Comparison of ENCODE assay signal across 24 cellular contexts in the genomic region with DNA sequence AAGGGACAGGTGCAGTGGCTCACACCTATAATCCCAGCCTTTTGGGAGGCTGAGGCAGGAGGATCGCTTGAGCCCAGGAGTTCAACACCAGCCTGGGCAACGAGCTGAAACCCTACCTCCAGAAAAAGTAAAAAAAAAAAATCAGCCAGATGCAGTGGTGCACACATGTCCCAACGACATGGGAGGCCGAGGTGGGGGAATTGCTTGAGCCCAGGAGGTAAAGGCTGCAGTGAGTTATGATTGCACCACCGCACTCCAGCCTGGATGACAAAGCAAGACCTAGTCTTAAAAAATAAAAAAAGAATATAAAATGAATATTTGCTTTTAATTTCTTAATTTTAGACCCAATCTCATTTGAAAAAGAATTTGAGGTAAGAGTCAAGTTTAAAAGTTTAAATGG.
"Had no signal": no experiment of that assay in that cellular context is flagged by ENCODE, and none has a peak within 500 bp of the region (broad histone marks: within the 10 kb centered on the region; RNA-seq: fewer than 3 reads in every experiment).

No MANE protein-coding gene starts in this region.

- H3K9me3 ChIP-seq: upper lobe of left lung had no signal

- H3K36me3 Mint-ChIP-seq: activated naive CD8-positive, alpha-beta T cell; stimulated activated effector memory CD8-positive, alpha-beta T cell treated with anti-CD3 and anti-CD28 coated beads, Interleukin-12 subunit alpha, Interleukin-12 subunit beta, amount 100 ng/mL, for 72 hours had no signal

- H3K36me3 ChIP-seq: upper lobe of left lung had no signal

- H3K27me3 ChIP-seq: hepatocyte, upper lobe of left lung had no signal

- H3K27ac Mint-ChIP-seq: activated CD4-positive, alpha-beta T cell treated with anti-CD3 and anti-CD28 coated beads for 36 hours; activated naive CD8-positive, alpha-beta T cell; activated T-helper 2 cell treated with anti-CD3 and anti-CD28 coated beads, Interferon-gamma antibody, Interleukin-2, Interleukin-4, amounts not matched to agents 10 μg/mL and 5 μg/mL and 100 μg/mL, durations not matched to agents 14 hours and 24 hours and 36 hours; immature natural killer cell; naive B cell; progenitor cell of endocrine pancreas; stimulated activated effector memory CD8-positive, alpha-beta T cell treated with anti-CD3 and anti-CD28 coated beads, Interleukin-12 subunit alpha, Interleukin-12 subunit beta, amount 100 ng/mL, for 72 hours; stimulated activated naive CD8-positive, alpha-beta T cell treated with anti-CD3 and anti-CD28 coated beads, Interleukin-15, amount 100 ng/mL, for 72 hours; T-helper 1 cell treated with Interleukin-12 subunit alpha and Interleukin-12 subunit beta and Interleukin-4 antibody, amounts not matched to agents 30 μg/mL and 1 μg/mL, for 36 hours; WTC11 had no signal

- H3K27me3 Mint-ChIP-seq: progenitor cell of endocrine pancreas; stimulated activated naive CD8-positive, alpha-beta T cell treated with anti-CD3 and anti-CD28 coated beads, Interleukin-15, amount 100 ng/mL, for 72 hours had no signal

- H3K4me1 Mint-ChIP-seq: activated CD4-positive, alpha-beta T cell treated with anti-CD3 and anti-CD28 coated beads for 36 hours; immature natural killer cell; naive B cell; stimulated activated effector memory CD8-positive, alpha-beta T cell treated with anti-CD3 and anti-CD28 coated beads, Interleukin-12 subunit alpha, Interleukin-12 subunit beta, amount 100 ng/mL, for 72 hours; stimulated activated naive CD8-positive, alpha-beta T cell treated with anti-CD3 and anti-CD28 coated beads, Interleukin-15, amount 100 ng/mL, for 72 hours had no signal

- H3K4me1 ChIP-seq: upper lobe of left lung had no signal

- DNase-seq: activated CD4-positive, alpha-beta T cell treated with anti-CD3 and anti-CD28 coated beads for 36 hours; activated CD4-positive, alpha-beta T cell treated with anti-CD3 and anti-CD28 coated beads, Interleukin-2, amount 50 U/mL, for 4 hours; activated CD8-positive, alpha-beta memory T cell treated with anti-CD3 and anti-CD28 coated beads, Interleukin-2, amount 50 U/mL, for 48 hours; activated naive CD4-positive, alpha-beta T cell; activated T-cell treated with anti-CD3 and anti-CD28 coated beads, Interleukin-2, amount 50 U/mL, for 4 hours; amniotic stem cell; cerebellar nuclear complex; cortex of kidney; immature natural killer cell; mesendoderm; naive B cell; stimulated activated CD4-positive, alpha-beta T cell treated with anti-CD3 and anti-CD28 coated beads, Interleukin-2, amount 100 ng/mL, for 24 hours; stimulated activated naive CD8-positive, alpha-beta T cell treated with anti-CD3 and anti-CD28 coated beads, Interleukin-15, amount 100 ng/mL, for 72 hours; T1000 had no signal

- H3K4me3 ChIP-seq: hepatocyte, skin epidermis, upper lobe of left lung had no signal

- ATAC-seq: activated CD4-positive, alpha-beta T cell treated with anti-CD3 and anti-CD28 coated beads for 36 hours; activated T-cell treated with anti-CD3 and anti-CD28 coated beads, Interleukin-2, amount 50 U/mL, for 4 hours; stimulated activated effector memory CD8-positive, alpha-beta T cell treated with anti-CD3 and anti-CD28 coated beads, Interleukin-12 subunit alpha, Interleukin-12 subunit beta, amount 100 ng/mL, for 72 hours; stimulated activated naive CD8-positive, alpha-beta T cell treated with anti-CD3 and anti-CD28 coated beads, Interleukin-15, amount 100 ng/mL, for 72 hours; WTC11 had no signal

- H3K4me3 Mint-ChIP-seq: activated CD4-positive, alpha-beta T cell treated with anti-CD3 and anti-CD28 coated beads for 36 hours; activated naive CD8-positive, alpha-beta T cell; activated T-cell treated with anti-CD3 and anti-CD28 coated beads, Interleukin-2, amount 50 U/mL, for 4 hours; immature natural killer cell; naive B cell; stimulated activated effector memory CD8-positive, alpha-beta T cell treated with anti-CD3 and anti-CD28 coated beads, Interleukin-12 subunit alpha, Interleukin-12 subunit beta, amount 100 ng/mL, for 72 hours; stimulated activated naive CD8-positive, alpha-beta T cell treated with anti-CD3 and anti-CD28 coated beads, Interleukin-15, amount 100 ng/mL, for 72 hours; T-helper 1 cell treated with Interleukin-12 subunit alpha and Interleukin-12 subunit beta and Interleukin-4 antibody, amounts not matched to agents 30 μg/mL and 1 μg/mL, for 36 hours; WTC11 had no signal

- H3K27ac ChIP-seq: epithelial cell of prostate, hepatocyte had no signal
